20 cellular contexts compared by ENCODE assay signal in genomic region chr2:236956641-236957040, GRCh38.
DNase-seq lines count a peak whose midpoint lies in the region; ATAC-seq and TF ChIP-seq lines count a peak whose summit lies in the region.
"Had no signal": no experiment of that assay in that cellular context is flagged by ENCODE, and none has a peak within 500 bp of the region (broad histone marks: within the 10 kb centered on the region; RNA-seq: fewer than 3 reads in every experiment).

No MANE protein-coding gene starts in this region.

- H3K79me1 ChIP-seq in mesenchymal stem cell (replicated peaks; ENCODE audit: low read length, poor library complexity, severe bottlenecking), result no peaks in the 10 kb centered on the region

- POLR2A ChIA-PET in activated CD4-positive, alpha-beta memory T cell treated with anti-CD3 and anti-CD28 coated beads for 36 hours (lab: Charles Lee), result interaction anchor here (1.2 to 1.3 kb wide), 2 partner anchors 10 to 14 kb away, joined by 3 to 4 read pairs; no protein-coding TSS in a partner anchor

- H4K8ac ChIP-seq in mesenchymal stem cell (ENCODE audit: low read length), result no peak overlapping the region

- H2AK5ac ChIP-seq in mesenchymal stem cell (ENCODE audit: low read length, severe bottlenecking), result no peak overlapping the region

- H3K27me3 Mint-ChIP-seq in activated CD4-positive, alpha-beta memory T cell treated with anti-CD3 and anti-CD28 coated beads for 36 hours, result peaks cover 2% of the 10 kb centered on the region

- H3K9me3 Mint-ChIP-seq in activated CD4-positive, alpha-beta memory T cell treated with anti-CD3 and anti-CD28 coated beads for 36 hours, result peaks cover 5% of the 10 kb centered on the region

- peak overlapping the region in 1 of 2 experiments; percentile 11 for H3K4ac ChIP-seq in mesenchymal stem cell (ENCODE audit: low read depth in 1 of 2, low read length in 2 of 2)

- H4K91ac ChIP-seq in mesenchymal stem cell (ENCODE audit: low read length), result no peak overlapping the region

- H2BK15ac ChIP-seq in mesenchymal stem cell (ENCODE audit: low read depth, poor library complexity, severe bottlenecking), result no peak overlapping the region

- peak overlapping the region; percentile 16 to 46 for H3K18ac ChIP-seq in mesenchymal stem cell (ENCODE audit: low read depth in 1 of 2, low read length in 2 of 2)

- DNase-seq in ELF-1 (ENCODE audit: low read depth, low spot score), result peak; percentile 38
- no peak for DNase-seq in activated CD4-positive, alpha-beta memory T cell treated with anti-CD3 and anti-CD28 coated beads for 36 hours
- DNase-seq in mesenchymal stem cell, result no peak
- DNase-seq in smooth muscle cell (lab: John Stamatoyannopoulos, UW; ENCODE audit: unreplicated experiment), result no peak
- DNase-seq in left lobe of liver (ENCODE audit: low spot score), result no peak
- DNase-seq: CD4-positive, alpha-beta T cell; COR-L47; DMS 273 treated with DMSO at 0.1 percent for 48 hours; DMS79 treated with DMSO at 0.1 percent for 48 hours; Karpas-422; MG63; NCI-H1694 treated with DMSO at 0.1 percent for 48 hours; NCI-H2081 treated with DMSO at 0.1 percent for 48 hours; NCI-H524 treated with DMSO at 0.1 percent for 48 hours; NCI-H82 had no signal

- H3K9me3 ChIP-seq in mesenchymal stem cell (ENCODE audit: control insufficient read depth, low read length) (no peaks in the 10 kb centered on the region), smooth muscle cell (replicated peaks; ENCODE audit: low read depth) (no peaks in the 10 kb centered on the region)
- H3K9me3 ChIP-seq: MG63, Peyer's patch had no signal

- ATAC-seq in GM21447 (IDR thresholded peaks at IDR 0.05; ENCODE audit: unreplicated experiment) (no peak), left lobe of liver (no peak), GM21619 (IDR thresholded peaks at IDR 0.05; ENCODE audit: unreplicated experiment) (no peak)

- no peak overlapping the region for H2BK120ac ChIP-seq in mesenchymal stem cell (ENCODE audit: low read depth, low read length)

- no peak overlapping the region for H3K23ac ChIP-seq in mesenchymal stem cell (ENCODE audit: low read length in 2 of 2)

- H3K4me1 ChIP-seq in mesenchymal stem cell (ENCODE audit: control insufficient read depth, insufficient read depth, low read depth, low read length) (no peaks in the 10 kb centered on the region), smooth muscle cell (ENCODE audit: low read depth) (peaks cover 9% of the 10 kb centered on the region)
- H3K4me1 ChIP-seq: Peyer's patch had no signal

- H3K27ac ChIP-seq in mesenchymal stem cell (ENCODE audit: low read length, poor library complexity, severe bottlenecking), result no peak overlapping the region
- no peak overlapping the region for H3K27ac ChIP-seq in smooth muscle cell (ENCODE audit: low read depth)
- H3K27ac ChIP-seq: BLaER1, Peyer's patch, SJCRH30 had no signal

- no peaks in the 10 kb centered on the region for H3K36me3 Mint-ChIP-seq in activated CD4-positive, alpha-beta memory T cell treated with anti-CD3 and anti-CD28 coated beads for 36 hours

- H3K27me3 ChIP-seq in mesenchymal stem cell (ENCODE audit: control insufficient read depth in 1 of 2, insufficient read depth in 1 of 2, low read length in 2 of 2) (peaks cover 0 to 8% of the 10 kb centered on the region in 2 experiments), smooth muscle cell (ENCODE audit: low read depth) (no peaks in the 10 kb centered on the region)
- H3K27me3 ChIP-seq: BLaER1, MG63, Peyer's patch, SJCRH30 had no signal

- WGBS in mesenchymal stem cell, result 73% methylated on average over 2 of the region's 2 CpGs
- 75% methylated on average over 2 of the region's 2 CpGs for WGBS in smooth muscle cell (ENCODE audit: low lambda C conversion rate)

- H2AFZ ChIP-seq in mesenchymal stem cell (ENCODE audit: low read depth, low read length) (no peak overlapping the region), smooth muscle cell (ENCODE audit: low read depth) (no peak overlapping the region)

- peaks cover 17% of the 10 kb centered on the region for H3F3A ChIP-seq in smooth muscle cell (ENCODE audit: low read depth)

- H3K14ac ChIP-seq in mesenchymal stem cell (ENCODE audit: low read length in 2 of 2), result peak overlapping the region in 1 of 2 experiments; percentile 7

- H3K9ac ChIP-seq in mesenchymal stem cell (ENCODE audit: low read length) (no peak overlapping the region), smooth muscle cell (ENCODE audit: low read depth) (no peak overlapping the region)
- H3K9ac ChIP-seq: BLaER1 had no signal

- intact Hi-C loops in activated CD4-positive, alpha-beta memory T cell treated with anti-CD3 and anti-CD28 coated beads for 36 hours (cut with micrococcal nuclease), result loop anchor here (1.0 kb wide), 1 partner anchor 14 kb away; no protein-coding TSS in a partner anchor

- H4K20me1 ChIP-seq in smooth muscle cell (ENCODE audit: low read depth), result no peaks in the 10 kb centered on the region
- H4K20me1 ChIP-seq: BLaER1 had no signal

- no peak overlapping the region for H3K4me3 Mint-ChIP-seq in activated CD4-positive, alpha-beta memory T cell treated with anti-CD3 and anti-CD28 coated beads for 36 hours
- H3K4me3 Mint-ChIP-seq: CD4-positive, alpha-beta T cell had no signal

- H3K79me2 ChIP-seq in smooth muscle cell (ENCODE audit: low read depth), result no peaks in the 10 kb centered on the region

- H3K27ac Mint-ChIP-seq in activated CD4-positive, alpha-beta memory T cell treated with anti-CD3 and anti-CD28 coated beads for 36 hours, result peak overlapping the region; percentile 19
- H3K27ac Mint-ChIP-seq: CD4-positive, alpha-beta T cell had no signal

- H3K4me2 ChIP-seq in mesenchymal stem cell (ENCODE audit: low read length, poor library complexity, severe bottlenecking) (no peak overlapping the region), smooth muscle cell (peak overlapping the region; percentile 30)
- H3K4me2 ChIP-seq: BLaER1 had no signal

- CTCF ChIA-PET in activated CD4-positive, alpha-beta memory T cell treated with anti-CD3 and anti-CD28 coated beads for 36 hours (lab: Charles Lee), result interaction anchor here (1.0 kb wide), 1 partner anchor 9 kb away, joined by 3 read pairs; no protein-coding TSS in a partner anchor

- peaks cover 14% of the 10 kb centered on the region for H3K4me1 Mint-ChIP-seq in activated CD4-positive, alpha-beta memory T cell treated with anti-CD3 and anti-CD28 coated beads for 36 hours (ENCODE audit: low read depth)

- H3K36me3 ChIP-seq in mesenchymal stem cell (ENCODE audit: control insufficient read depth in 1 of 2, insufficient read depth in 2 of 2, low read depth in 1 of 2, low read length in 2 of 2) (no peaks in the 10 kb centered on the region), smooth muscle cell (ENCODE audit: low read depth) (no peaks in the 10 kb centered on the region)
- H3K36me3 ChIP-seq: MG63, Peyer's patch, SJCRH30 had no signal

- no peak overlapping the region for H3K4me3 ChIP-seq in mesenchymal stem cell (ENCODE audit: insufficient read depth in 1 of 2, low read depth in 1 of 2, low read length in 2 of 2)
- no peak overlapping the region for H3K4me3 ChIP-seq in smooth muscle cell
- H3K4me3 ChIP-seq: BLaER1, MG63, Peyer's patch, SJCRH30 had no signal

- H2BK5ac ChIP-seq in mesenchymal stem cell (ENCODE audit: low read depth, low read length, poor library complexity, severe bottlenecking), result no peak overlapping the region

- TF ChIP-seq CTCF in smooth muscle cell (IDR thresholded peaks at IDR 0.05; ENCODE audit: borderline replicate concordance, insufficient read depth, poor library complexity, severe bottlenecking), result no peak

- peak overlapping the region in 1 of 2 experiments; percentile 29 for H2BK12ac ChIP-seq in mesenchymal stem cell (ENCODE audit: low read length in 2 of 2)
